ENCODE assay signal across 20 cellular contexts in genomic region chr2:172751564-172751963, GRCh38. TPM values are rescaled to one million over a fixed set of nuclear protein-coding genes. Genes with fewer than 3 reads are reported as not detected.
"Had no signal": no experiment of that assay in that cellular context is flagged by ENCODE, and none has a peak within 500 bp of the region (broad histone marks: within the 10 kb centered on the region; RNA-seq: fewer than 3 reads in every experiment).

No MANE protein-coding gene starts in this region.

- H3K4me1 ChIP-seq: colonic mucosa, esophagus muscularis mucosa, foreskin keratinocyte, gastroesophageal sphincter, heart left ventricle, left lung, lower lobe of right lung had no signal

- H3K79me2 ChIP-seq: hepatocyte had no signal

- DNase-seq: colonic mucosa; cortex of kidney; effector CD8-positive, alpha-beta T cell; foreskin keratinocyte; heart left ventricle; hypothalamus; immature natural killer cell; islet precursor cell; kidney; kidney glomerular epithelial cell; left colon; left lung; left ventricle myocardium superior; lower lobe of right lung; mesenchymal stem cell; mucosa of descending colon; naive B cell had no signal

- H3K27me3 ChIP-seq: colonic mucosa, esophagus muscularis mucosa, foreskin keratinocyte, gastroesophageal sphincter, heart left ventricle, hepatocyte, left lung had no signal

- H3K27ac ChIP-seq: colonic mucosa, esophagus muscularis mucosa, foreskin keratinocyte, gastroesophageal sphincter, heart left ventricle, hepatocyte, left lung, lower lobe of right lung had no signal

- ATAC-seq: foreskin keratinocyte, gastroesophageal sphincter, heart left ventricle, left colon, left lung, left ventricle myocardium superior, lower lobe of right lung, mucosa of descending colon had no signal

- H3K4me2 ChIP-seq: hepatocyte had no signal

- H3K36me3 ChIP-seq: colonic mucosa, esophagus muscularis mucosa, gastroesophageal sphincter, heart left ventricle, left lung, lower lobe of right lung had no signal

- H3K4me3 ChIP-seq: colonic mucosa, esophagus muscularis mucosa, gastroesophageal sphincter, heart left ventricle, hepatocyte, left lung, lower lobe of right lung, mucosa of descending colon had no signal

- H3K9me3 ChIP-seq: colonic mucosa, esophagus muscularis mucosa, gastroesophageal sphincter, heart left ventricle, left lung, lower lobe of right lung, mucosa of descending colon had no signal

- H2AFZ ChIP-seq: hepatocyte had no signal

RNA-seq across cellular contexts. Expression of gene RAPGEF4, which starts 15.9 kb away (rescaled TPM):
- polyA plus RNA-seq: immature natural killer cell had no signal
